ENCODE assay signal across 11 cellular contexts in genomic region chr2:107627926-107628325, GRCh38.
"Had no signal": no experiment of that assay in that cellular context is flagged by ENCODE, and none has a peak within 500 bp of the region (broad histone marks: within the 10 kb centered on the region; RNA-seq: fewer than 3 reads in every experiment).

No MANE protein-coding gene starts in this region.

- H2AFZ ChIP-seq: GM23248, GM23338 had no signal

- FAIRE-seq: H1, H54 had no signal

- H3K4me3 ChIP-seq: GM23248, GM23338, HAP-1 had no signal

- H3K9me3 ChIP-seq: HAP-1 had no signal

- H3K9ac ChIP-seq: GM23248 had no signal

- H3K27ac ChIP-seq: GM23248 had no signal

- H3K36me3 ChIP-seq: HAP-1 had no signal

- H3K4me2 ChIP-seq: GM23338 had no signal

- DNase-seq: GOT3, H7, H9, HCEC 1CT, HFFc6 had no signal

- H3K4me1 ChIP-seq: HAP-1 had no signal

- ATAC-seq: GM23338, HCT116 had no signal
